ENCODE assay signal across 14 cellular contexts in the genomic region with DNA sequence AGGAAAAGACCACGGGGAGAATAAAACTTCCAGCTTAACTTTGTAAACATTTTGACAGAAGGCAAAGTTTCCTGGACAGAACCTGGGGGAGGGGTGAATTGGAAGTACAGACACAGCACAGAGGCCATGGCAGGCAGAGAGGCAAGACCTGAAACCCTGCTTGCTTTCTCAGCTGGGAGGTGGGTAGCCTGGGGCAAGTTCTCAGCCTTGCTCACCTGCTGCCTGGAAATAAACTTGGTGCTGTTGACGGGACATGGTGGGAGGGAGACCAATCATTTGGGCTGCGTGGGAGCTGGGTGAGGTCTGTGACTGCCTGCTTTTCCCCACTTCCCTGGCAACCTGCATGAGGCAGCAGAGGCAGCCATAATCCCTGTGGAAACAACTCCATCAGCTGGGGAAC.
DNase-seq lines count a peak whose midpoint lies in the region; ATAC-seq and TF ChIP-seq lines count a peak whose summit lies in the region.
"Had no signal": no experiment of that assay in that cellular context is flagged by ENCODE, and none has a peak within 500 bp of the region (broad histone marks: within the 10 kb centered on the region; RNA-seq: fewer than 3 reads in every experiment).

No MANE protein-coding gene starts in this region.

- no peaks in the 10 kb centered on the region for H3K9me2 ChIP-seq in MM.1S (replicated peaks; ENCODE audit: insufficient read depth, low read length)

- H3K27me3 ChIP-seq in MM.1S (replicated peaks; ENCODE audit: insufficient read depth, low read length) (no peaks in the 10 kb centered on the region), foreskin keratinocyte (no peaks in the 10 kb centered on the region)
- H3K27me3 ChIP-seq: BE2C had no signal

- no peaks in the 10 kb centered on the region for H3F3A ChIP-seq in MM.1S (ENCODE audit: insufficient read depth, low read length)

- peak overlapping the region; percentile 11; the same call in 1 of the 2 replicates for H3K4me2 ChIP-seq in MM.1S (ENCODE audit: low read depth, low read length)

- peak overlapping the region; percentile 36; the same call in 1 of the 2 replicates for H2AFZ ChIP-seq in MM.1S (ENCODE audit: low read length)

- peaks cover 13% of the 10 kb centered on the region for H3K4me1 ChIP-seq in MM.1S (ENCODE audit: low read length)
- no peaks in the 10 kb centered on the region for H3K4me1 ChIP-seq in foreskin keratinocyte
- H3K4me1 ChIP-seq: BE2C, Caco-2 had no signal

- H4K20me1 ChIP-seq in MM.1S (ENCODE audit: insufficient read depth, low read length) = no peaks in the 10 kb centered on the region

- no peak overlapping the region for H3K4me3 ChIP-seq in MM.1S (ENCODE audit: low read length)

- ATAC-seq in foreskin keratinocyte (peak; percentile 33), GM21619 (IDR thresholded peaks at IDR 0.05; ENCODE audit: unreplicated experiment) (no peak), GM19328 (IDR thresholded peaks at IDR 0.05; ENCODE audit: unreplicated experiment) (no peak)

- H3K27ac ChIP-seq in MM.1S (ENCODE audit: low read length) (no peak overlapping the region), foreskin keratinocyte (no peak overlapping the region)

- no peak overlapping the region for H3K9ac ChIP-seq in MM.1S (ENCODE audit: low read length)

- DNase-seq in MM.1S (peak; percentile 68), RPMI8226 (peak; percentile 20), foreskin keratinocyte (no peak), smooth muscle cell of the brain vasculature (ENCODE audit: low read depth, low spot score) (peak; percentile 57), NCI-H774 (lab: John Stamatoyannopoulos, UW) (no peak)
- DNase-seq: ACHN; BE2C; C1 segment of cervical spinal cord; Caco-2; CD4-positive, alpha-beta T cell; GDM1; H9 had no signal

- no peaks in the 10 kb centered on the region for H3K9me3 ChIP-seq in MM.1S (replicated peaks; ENCODE audit: insufficient read depth, low read length)
- H3K9me3 ChIP-seq: BE2C had no signal

- H3K36me3 ChIP-seq in MM.1S (replicated peaks; ENCODE audit: insufficient read depth, low read length) = no peaks in the 10 kb centered on the region
- H3K36me3 ChIP-seq: BE2C had no signal

- TF ChIP-seq CTCF in MM.1S (IDR thresholded peaks at IDR 0.05; ENCODE audit: low read length) = no peak
- TF ChIP-seq CTCF in foreskin keratinocyte (conservative IDR thresholded peaks at IDR 0.05) = no peak

- no peaks in the 10 kb centered on the region for H3K79me2 ChIP-seq in MM.1S (ENCODE audit: low read length)

Comparison
In these comparisons a context has a peak if more than half of its experiments do, and no peak if none do; other contexts are left out.
1. DNase-seq: peak in MM.1S (single experiment), RPMI8226 (single experiment) and smooth muscle cell of the brain vasculature (single experiment); none in foreskin keratinocyte (0 of 2) and NCI-H774 (single experiment).